Comparison of ENCODE assay signal across 25 cellular contexts in genomic region chr18:48238206-48238605, GRCh38.
A peak's percentile ranks its signal among the peaks of the same experiment; 100 is the strongest.
DNase-seq lines count a peak whose midpoint lies in the region; ATAC-seq, FAIRE-seq and TF ChIP-seq lines count a peak whose summit lies in the region.
"Had no signal": no experiment of that assay in that cellular context is flagged by ENCODE, and none has a peak within 500 bp of the region (broad histone marks: within the 10 kb centered on the region; RNA-seq: fewer than 3 reads in every experiment).

No MANE protein-coding gene starts in this region.

- TF ChIP-seq CTCF in Calu3 (IDR thresholded peaks at IDR 0.05; ENCODE audit: unreplicated experiment) = no peak
- no peak for TF ChIP-seq CTCF in Loucy (conservative IDR thresholded peaks at IDR 0.05; ENCODE audit: low read length)
- no peak for TF ChIP-seq CTCF in astrocyte (IDR thresholded peaks at IDR 0.05; ENCODE audit: insufficient read depth, low read depth, low read length)
- no peak for TF ChIP-seq CTCF in fibroblast of villous mesenchyme (IDR thresholded peaks at IDR 0.05; ENCODE audit: insufficient read depth, low read depth, low read length)

- DNase-seq in Calu3 (no peak), astrocyte (ENCODE audit: low read depth) (peak; percentile 59), fibroblast of villous mesenchyme (ENCODE audit: low read depth) (peak; percentile 15), NCI-H526 (lab: John Stamatoyannopoulos, UW) (no peak), SKM-1 treated with dmso at 0.1 percent for 144 hours (lab: John Stamatoyannopoulos, UW; ENCODE audit: unreplicated experiment) (no peak)
- no peak for DNase-seq in stimulated activated naive CD4-positive, alpha-beta T cell (lab: John Stamatoyannopoulos, UW)
- DNase-seq: activated CD8-positive, alpha-beta T cell treated with anti-CD3 and anti-CD28 coated beads for 36 hours; activated naive CD4-positive, alpha-beta T cell; C1 segment of cervical spinal cord; effector memory CD4-positive, alpha-beta T cell; esophagus squamous epithelium; kidney glomerular epithelial cell; NCI-H1417; NCI-H2107; NCI-H510A treated with DMSO at 0.1 percent for 48 hours; spleen; stimulated activated CD4-positive, alpha-beta T cell treated with anti-CD3 and anti-CD28 coated beads, Interleukin-4, amount 100 ng/mL, for 4 hours; T-helper 9 cell; upper lobe of right lung had no signal

- H3K9ac ChIP-seq in Loucy (ENCODE audit: low read depth, low read length, poor library complexity, severe bottlenecking) = peak overlapping the region; percentile 5
- no peak overlapping the region for H3K9ac ChIP-seq in astrocyte (ENCODE audit: low read length)

- H3K27ac Mint-ChIP-seq in Calu3 (ENCODE audit: unreplicated experiment) = peak overlapping the region; percentile 4
- no peak overlapping the region for H3K27ac Mint-ChIP-seq in astrocyte (ENCODE audit: unreplicated experiment)
- H3K27ac Mint-ChIP-seq: activated CD8-positive, alpha-beta T cell treated with anti-CD3 and anti-CD28 coated beads for 36 hours; WTC11 had no signal

- H3K4me2 ChIP-seq in Loucy (ENCODE audit: low read depth, low read length, poor library complexity, severe bottlenecking) (peak overlapping the region; percentile 36), astrocyte (ENCODE audit: low read length) (peak overlapping the region; percentile 15)

- H3K36me3 Mint-ChIP-seq in Calu3 (ENCODE audit: insufficient read depth, unreplicated experiment) (no peaks in the 10 kb centered on the region), astrocyte (ENCODE audit: low read depth, unreplicated experiment) (peaks cover 2% of the 10 kb centered on the region)
- H3K36me3 Mint-ChIP-seq: WTC11 had no signal

- peak overlapping the region; percentile 92 for H2AFZ ChIP-seq in Loucy (ENCODE audit: low read length)
- no peak overlapping the region for H2AFZ ChIP-seq in astrocyte (ENCODE audit: low read depth, low read length)

- peaks cover 8% of the 10 kb centered on the region for H3K27me3 ChIP-seq in Loucy (ENCODE audit: insufficient read depth, low read length, poor library complexity, severe bottlenecking)
- H3K27me3 ChIP-seq in astrocyte (ENCODE audit: insufficient read depth, low read length) = peaks cover 10% of the 10 kb centered on the region
- H3K27me3 ChIP-seq: esophagus squamous epithelium, upper lobe of right lung had no signal

- H3F3A ChIP-seq in Loucy (ENCODE audit: low read depth) = no peaks in the 10 kb centered on the region

- H3K9me3 Mint-ChIP-seq in Calu3 (ENCODE audit: low read depth, unreplicated experiment) (peaks cover 4% of the 10 kb centered on the region), astrocyte (ENCODE audit: unreplicated experiment) (peaks cover 12% of the 10 kb centered on the region)

- BruUV-seq in Calu3 (replicated peaks; lab: Mats Ljungman, UMichigan) = no TSS peak

- no peak for FAIRE-seq in astrocyte (lab: Jason Lieb, UNC)
- FAIRE-seq: H1, HepG2 had no signal

- ATAC-seq in HG02884 (IDR thresholded peaks at IDR 0.05; ENCODE audit: unreplicated experiment) = no peak
- ATAC-seq: activated CD8-positive, alpha-beta T cell treated with anti-CD3 and anti-CD28 coated beads for 36 hours; HepG2; SK-N-SH treated with all-trans-retinoic acid at 6 μM for 48 hours; upper lobe of right lung; WTC11 had no signal

- no peaks in the 10 kb centered on the region for H3K9me2 ChIP-seq in Loucy (replicated peaks; ENCODE audit: low read depth, low read length)

- H3K9me3 ChIP-seq in Loucy (ENCODE audit: insufficient read depth, low read depth, low read length) (no peaks in the 10 kb centered on the region; the same call in 1 of the 2 replicates), astrocyte (ENCODE audit: insufficient read depth, low read depth, low read length) (no peaks in the 10 kb centered on the region)
- H3K9me3 ChIP-seq: esophagus squamous epithelium had no signal

- CTCF ChIA-PET in Calu3 (lab: Charles Lee) = interaction anchor here (0.6 kb wide), 1 partner anchor 57 kb away, joined by 4 read pairs; no protein-coding TSS in a partner anchor

- H4K20me1 ChIP-seq in Loucy (ENCODE audit: insufficient read depth, low read length, poor library complexity, severe bottlenecking) (no peaks in the 10 kb centered on the region), astrocyte (ENCODE audit: insufficient read depth, low read length) (no peaks in the 10 kb centered on the region)

- H3K4me3 Mint-ChIP-seq in Calu3 (ENCODE audit: low read depth, unreplicated experiment) (no peak overlapping the region), astrocyte (ENCODE audit: unreplicated experiment) (no peak overlapping the region)
- H3K4me3 Mint-ChIP-seq: activated CD8-positive, alpha-beta T cell treated with anti-CD3 and anti-CD28 coated beads for 36 hours; WTC11 had no signal

- peaks cover 10% of the 10 kb centered on the region for H3K4me1 Mint-ChIP-seq in Calu3 (ENCODE audit: low read depth, unreplicated experiment)
- peaks cover 17% of the 10 kb centered on the region for H3K4me1 Mint-ChIP-seq in astrocyte (ENCODE audit: low read depth, unreplicated experiment)

- intact Hi-C loops in Calu3 (cut with micrococcal nuclease; ENCODE audit: unreplicated experiment) = loop anchor here (10.0 kb wide), 1 partner anchor 177 kb away; no protein-coding TSS in a partner anchor

- no peaks in the 10 kb centered on the region for H3K36me3 ChIP-seq in Loucy (ENCODE audit: insufficient read depth, low read length)
- no peaks in the 10 kb centered on the region for H3K36me3 ChIP-seq in astrocyte (ENCODE audit: insufficient read depth, low read length)
- H3K36me3 ChIP-seq: esophagus squamous epithelium, spleen, upper lobe of right lung had no signal

- H3K4me1 ChIP-seq in Loucy (ENCODE audit: insufficient read depth, low read length, poor library complexity, severe bottlenecking) = peaks cover 12% of the 10 kb centered on the region
- H3K4me1 ChIP-seq in astrocyte (ENCODE audit: insufficient read depth, low read length) = no peaks in the 10 kb centered on the region
- H3K4me1 ChIP-seq: esophagus squamous epithelium, upper lobe of right lung had no signal

- H3K27me3 Mint-ChIP-seq in Calu3 (ENCODE audit: unreplicated experiment) (peaks cover 72% of the 10 kb centered on the region), astrocyte (ENCODE audit: low read depth, unreplicated experiment) (peaks cover 16% of the 10 kb centered on the region)

- H3K27ac ChIP-seq in astrocyte (ENCODE audit: low read depth, low read length) = no peak overlapping the region
- H3K27ac ChIP-seq: esophagus squamous epithelium, upper lobe of right lung had no signal

- H3K4me3 ChIP-seq in Loucy (ENCODE audit: low read length, poor library complexity, severe bottlenecking) (no peak overlapping the region), astrocyte (ENCODE audit: insufficient read depth, low read depth, low read length) (no peak overlapping the region), fibroblast of villous mesenchyme (ENCODE audit: low read depth, low read length) (no peak overlapping the region)
- H3K4me3 ChIP-seq: esophagus squamous epithelium, spleen, upper lobe of right lung had no signal

- H3K79me2 ChIP-seq in Loucy (ENCODE audit: insufficient read depth, low read length) (no peaks in the 10 kb centered on the region), astrocyte (ENCODE audit: insufficient read depth, low read length) (no peaks in the 10 kb centered on the region)

Comparison
In these comparisons a context has a peak if more than half of its experiments do, and no peak if none do; other contexts are left out.
1. DNase-seq: peak in astrocyte (single experiment) and fibroblast of villous mesenchyme (single experiment); none in Calu3 (single experiment), stimulated activated naive CD4-positive, alpha-beta T cell (0 of 6), NCI-H526 (0 of 2) and SKM-1 treated with dmso at 0.1 percent for 144 hours (single experiment).